ENCODE assay signal across 8 cellular contexts in the genomic region with DNA sequence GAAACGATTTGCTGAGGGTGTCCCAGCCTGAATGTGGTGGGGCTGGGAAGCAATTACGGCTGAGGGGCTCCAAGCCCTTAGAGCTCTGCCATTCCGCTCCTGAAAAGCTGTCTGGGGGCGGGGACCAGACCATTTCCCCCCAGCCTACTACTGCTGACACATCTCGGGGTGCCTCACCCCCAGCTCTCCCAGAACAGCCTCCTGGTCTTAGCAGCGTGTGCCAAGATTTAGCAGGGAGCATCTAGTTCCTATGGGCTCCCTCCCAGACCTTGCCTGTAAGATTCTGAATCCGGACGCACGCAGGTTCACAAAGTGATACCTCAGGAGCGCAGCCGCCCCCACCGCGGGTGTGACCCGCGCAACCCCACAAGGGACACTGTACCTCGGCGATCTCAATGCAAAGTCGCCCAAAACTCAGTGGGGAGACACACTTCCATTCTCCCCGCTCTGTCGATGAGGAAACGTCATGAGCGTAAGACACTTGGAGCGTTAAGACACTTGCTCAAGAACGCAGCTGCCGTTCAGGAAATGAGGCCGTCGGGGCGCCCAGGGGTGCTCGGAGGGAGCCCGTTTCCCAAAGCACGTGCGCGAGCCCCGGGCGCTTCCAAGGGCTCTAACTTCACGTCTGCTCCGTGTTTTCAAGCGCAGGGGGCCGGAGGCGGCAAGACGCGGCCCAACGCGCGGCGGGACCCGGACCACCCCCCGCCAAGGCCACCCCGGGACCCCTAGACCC. TPM values are rescaled to one million over a fixed set of nuclear protein-coding genes. Genes with fewer than 3 reads are reported as not detected.
DNase-seq lines count a peak whose midpoint lies in the region; ATAC-seq and TF ChIP-seq lines count a peak whose summit lies in the region.

No MANE protein-coding gene starts in this region.

- intact Hi-C loops in activated naive CD4-positive, alpha-beta T cell treated with anti-CD3 and anti-CD28 coated beads for 36 hours (cut with micrococcal nuclease): loop anchor here (1.0 to 2.0 kb wide), 4 partner anchors 19 to 339 kb away; a partner anchor contains a TSS

- peak; percentile 47 for DNase-seq in activated T-cell treated with anti-CD3 and anti-CD28 coated beads for 1 hour (ENCODE audit: low read depth)
- no peak for DNase-seq in activated T-cell treated with anti-CD3 and anti-CD28 coated beads, Interleukin-2, amount 50 U/mL, for 1 hour
- DNase-seq in activated naive CD4-positive, alpha-beta T cell treated with anti-CD3 and anti-CD28 coated beads for 36 hours: peak; percentile 65
- DNase-seq in cardiac muscle cell (ENCODE audit: low read depth in 1 of 2, low spot score in 1 of 2): peak; percentile 35 to 52
- DNase-seq in putamen (ENCODE audit: low spot score): peak; percentile 8
- no peak for DNase-seq in amniotic stem cell (lab: John Stamatoyannopoulos, UW)

- H3K4me3 Mint-ChIP-seq in activated naive CD4-positive, alpha-beta T cell treated with anti-CD3 and anti-CD28 coated beads for 36 hours: peak overlapping the region; percentile 93

- H3K27me3 ChIP-seq in cardiac muscle cell: no peaks in the 10 kb centered on the region

- peak overlapping the region; percentile 62 for H3K4me3 ChIP-seq in cardiac muscle cell

- no peak for TF ChIP-seq CTCF in cardiac muscle cell (IDR thresholded peaks at IDR 0.05; ENCODE audit: low read depth, low read length)

- peaks cover 30% of the 10 kb centered on the region for H3K4me1 Mint-ChIP-seq in activated naive CD4-positive, alpha-beta T cell treated with anti-CD3 and anti-CD28 coated beads for 36 hours (ENCODE audit: low read depth)

- H3K36me3 Mint-ChIP-seq in activated naive CD4-positive, alpha-beta T cell treated with anti-CD3 and anti-CD28 coated beads for 36 hours (ENCODE audit: low read depth): peaks cover 37% of the 10 kb centered on the region

- peaks cover 8% of the 10 kb centered on the region for H3K9me3 Mint-ChIP-seq in activated naive CD4-positive, alpha-beta T cell treated with anti-CD3 and anti-CD28 coated beads for 36 hours

- CTCF ChIA-PET in activated naive CD4-positive, alpha-beta T cell treated with anti-CD3 and anti-CD28 coated beads for 36 hours (lab: Charles Lee): interaction anchor here (0.7 to 1.0 kb wide), 4 partner anchors 20 to 1367 kb away, joined by 3 to 5 read pairs (median 3); no protein-coding TSS in a partner anchor

- H3K36me3 ChIP-seq in cardiac muscle cell: peaks cover 12% of the 10 kb centered on the region

- H3K27ac ChIP-seq in cardiac muscle cell: peak overlapping the region; percentile 42

- H3K27me3 Mint-ChIP-seq in activated naive CD4-positive, alpha-beta T cell treated with anti-CD3 and anti-CD28 coated beads for 36 hours (ENCODE audit: low read depth): no peaks in the 10 kb centered on the region

- ATAC-seq in HG03039 (IDR thresholded peaks at IDR 0.05; ENCODE audit: unreplicated experiment): peak; percentile 26

- H3K9me3 ChIP-seq in cardiac muscle cell (ENCODE audit: low read depth): no peaks in the 10 kb centered on the region

- H3K27ac Mint-ChIP-seq in activated naive CD4-positive, alpha-beta T cell treated with anti-CD3 and anti-CD28 coated beads for 36 hours: peak overlapping the region; percentile 91

- peaks cover 5% of the 10 kb centered on the region for H3K4me1 ChIP-seq in cardiac muscle cell (ENCODE audit: low read depth)

TF ChIP-seq in PFSK-1, 5 proteins besides CTCF, POLR2A, EP300 and RAD21:
- TF ChIP-seq SIN3A (IDR thresholded peaks at IDR 0.05; ENCODE audit: borderline replicate concordance, insufficient read depth, low read length) (0 out of 2 replicates have a peak, but pooled peaks have one; percentile 42), FOXP2 (optimal IDR thresholded peaks at IDR 0.05; ENCODE audit: borderline replicate concordance, extremely low read depth, extremely low read length, insufficient read depth) (no peak)
TF ChIP-seq in PFSK-1: peak in this region for 1.

RNA-seq across cellular contexts. Expression of a gene that starts 0.6 kb away (rescaled TPM):
- polyA plus RNA-seq in PFSK-1 (2012; ENCODE audit: insufficient read length, low read depth): 36.2 TPM
- total RNA-seq in activated naive CD4-positive, alpha-beta T cell treated with anti-CD3 and anti-CD28 coated beads for 36 hours: 10 to 100 TPM; 29.7 to 29.9 TPM
- 16.4 and 24.8 TPM in 2 replicates for total RNA-seq in cardiac muscle cell
- 23.7 and 42.6 TPM in 2 replicates for polyA plus RNA-seq in cardiac muscle cell

RNA-seq across cellular contexts. Expression of a gene that starts 19.0 kb away (rescaled TPM):
- 106 TPM for polyA plus RNA-seq in PFSK-1 (2012; ENCODE audit: insufficient read length, low read depth)
- total RNA-seq in activated naive CD4-positive, alpha-beta T cell treated with anti-CD3 and anti-CD28 coated beads for 36 hours: 1 to 10 TPM; 2.7 to 3.0 TPM
- 15.4 and 16.4 TPM in 2 replicates for total RNA-seq in cardiac muscle cell
- polyA plus RNA-seq in cardiac muscle cell: 20.3 and 27.0 TPM in 2 replicates

RNA-seq across cellular contexts. Expression of a gene that starts 30.6 kb away (rescaled TPM):
- 80.3 TPM for polyA plus RNA-seq in PFSK-1 (2012; ENCODE audit: insufficient read length, low read depth)
- 10 to 100 TPM; 61.1 to 63.7 TPM for total RNA-seq in activated naive CD4-positive, alpha-beta T cell treated with anti-CD3 and anti-CD28 coated beads for 36 hours
- 85.3 and 151 TPM in 2 replicates for total RNA-seq in cardiac muscle cell
- polyA plus RNA-seq in cardiac muscle cell: 76.8 and 83.7 TPM in 2 replicates

RNA-seq across cellular contexts. Expression of a gene that starts 30.7 kb away (rescaled TPM):
- 51.0 TPM for polyA plus RNA-seq in PFSK-1 (2012; ENCODE audit: insufficient read length, low read depth)
- 10 to 100 TPM; 22.8 to 25.6 TPM for total RNA-seq in activated naive CD4-positive, alpha-beta T cell treated with anti-CD3 and anti-CD28 coated beads for 36 hours
- total RNA-seq in cardiac muscle cell: 24.8 and 26.4 TPM in 2 replicates
- 28.1 and 35.7 TPM in 2 replicates for polyA plus RNA-seq in cardiac muscle cell

RNA-seq across cellular contexts. Expression of a gene that starts 36.8 kb away (rescaled TPM):
- 45.7 TPM for polyA plus RNA-seq in PFSK-1 (2012; ENCODE audit: insufficient read length, low read depth)
- 10 to 100 TPM; 42.9 to 49.8 TPM for total RNA-seq in activated naive CD4-positive, alpha-beta T cell treated with anti-CD3 and anti-CD28 coated beads for 36 hours
- 10.5 and 18.4 TPM in 2 replicates for total RNA-seq in cardiac muscle cell
- 18.6 and 25.5 TPM in 2 replicates for polyA plus RNA-seq in cardiac muscle cell

Comparison
In these comparisons a context has a peak if more than half of its experiments do, and no peak if none do; other contexts are left out.
1. DNase-seq: peak in activated T-cell treated with anti-CD3 and anti-CD28 coated beads for 1 hour (single experiment), activated naive CD4-positive, alpha-beta T cell treated with anti-CD3 and anti-CD28 coated beads for 36 hours (single experiment), cardiac muscle cell (2 of 2) and putamen (single experiment); none in activated T-cell treated with anti-CD3 and anti-CD28 coated beads, Interleukin-2, amount 50 U/mL, for 1 hour (single experiment) and amniotic stem cell (single experiment).